Comparison of ENCODE assay signal across 7 cellular contexts in the genomic region with DNA sequence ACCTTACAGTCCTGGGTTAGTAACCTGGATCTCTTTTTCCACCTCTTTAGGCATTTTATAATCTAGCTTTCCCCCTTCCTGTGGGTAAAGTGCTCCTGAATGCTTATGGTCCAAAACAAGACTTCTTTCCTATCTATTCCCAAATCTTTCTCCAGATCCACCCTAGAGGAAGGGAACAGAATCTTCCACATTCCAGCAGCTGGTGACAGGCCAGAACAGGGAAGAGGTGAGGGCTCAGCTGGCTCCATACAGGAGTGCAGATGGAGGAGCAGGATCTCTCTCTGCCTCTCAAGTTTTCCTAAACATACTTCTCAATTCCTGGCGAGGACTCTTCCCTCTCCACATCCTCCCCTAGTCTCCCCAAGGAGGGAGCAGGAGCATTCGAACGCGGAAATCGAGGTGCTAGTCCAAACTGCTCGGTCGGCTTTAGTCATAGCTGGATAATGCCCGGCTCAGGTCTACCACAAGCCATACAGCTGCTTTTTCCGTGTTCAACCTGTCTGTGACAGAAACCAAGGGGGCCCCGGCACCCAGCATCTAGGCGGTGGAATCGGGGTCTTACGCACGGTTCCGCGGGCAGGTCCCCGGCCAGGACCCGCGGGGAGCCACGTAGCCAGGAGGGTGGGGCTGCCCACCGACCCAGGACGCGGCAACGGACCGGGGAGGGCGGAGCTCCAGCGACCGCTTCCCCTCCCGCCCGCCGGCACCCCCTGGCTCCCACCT. TPM values are rescaled to one million over a fixed set of nuclear protein-coding genes. Genes with fewer than 3 reads are reported as not detected.
DNase-seq lines count a peak whose midpoint lies in the region; ATAC-seq and TF ChIP-seq lines count a peak whose summit lies in the region.

No MANE protein-coding gene starts in this region.

- H3K9me3 ChIP-seq in MM.1S (replicated peaks; ENCODE audit: insufficient read depth, low read length) (no peaks in the 10 kb centered on the region), mucosa of rectum (ENCODE audit: control insufficient read depth in 2 of 2, low read length in 2 of 2) (no peaks in the 10 kb centered on the region)

- H2AFZ ChIP-seq in GM23338 (peak overlapping the region; percentile 91; the same call in 1 of the 2 replicates), MM.1S (ENCODE audit: low read length) (peak overlapping the region; percentile 81)

- H3K4me2 ChIP-seq in GM23338 (peak overlapping the region; percentile 90), MM.1S (ENCODE audit: low read depth, low read length) (peak overlapping the region; percentile 98)

- H4K20me1 ChIP-seq in GM23338 (replicated peaks; ENCODE audit: insufficient read depth) = peaks cover 17% of the 10 kb centered on the region
- H4K20me1 ChIP-seq in MM.1S (ENCODE audit: insufficient read depth, low read length) = no peaks in the 10 kb centered on the region

- H3K4me1 ChIP-seq in GM23338 (ENCODE audit: insufficient read depth) (peaks cover 24% of the 10 kb centered on the region), MM.1S (ENCODE audit: low read length) (peaks cover 4% of the 10 kb centered on the region; the same call in 1 of the 2 replicates), mucosa of rectum (ENCODE audit: control insufficient read depth in 2 of 2, insufficient read depth in 2 of 2, low read length in 2 of 2) (peaks cover 46 to 56% of the 10 kb centered on the region in 2 donors)

- H3K36me3 Mint-ChIP-seq in GM23338 (ENCODE audit: low read depth) = peaks cover 6% of the 10 kb centered on the region
- peaks cover 1% of the 10 kb centered on the region for H3K36me3 Mint-ChIP-seq in chondrocyte (ENCODE audit: low read depth)

- H3K9ac ChIP-seq in MM.1S (ENCODE audit: low read length) (peak overlapping the region; percentile 97), mucosa of rectum (ENCODE audit: low read depth in 1 of 2, low read length in 2 of 2) (peak overlapping the region; percentile 94)

- H3K9me2 ChIP-seq in GM23338 (ENCODE audit: insufficient read depth) (no peaks in the 10 kb centered on the region), MM.1S (replicated peaks; ENCODE audit: insufficient read depth, low read length) (no peaks in the 10 kb centered on the region)

- peaks cover 36% of the 10 kb centered on the region for H3K79me2 ChIP-seq in GM23338 (replicated peaks; ENCODE audit: insufficient read depth)
- peaks cover 61% of the 10 kb centered on the region for H3K79me2 ChIP-seq in MM.1S (ENCODE audit: low read length)

- ATAC-seq in GM18508 (IDR thresholded peaks at IDR 0.05; ENCODE audit: insufficient read depth, unreplicated experiment) (peak; percentile 8), GM23338 (peak; percentile 4)

- H3K4me3 ChIP-seq in GM23338 = peak overlapping the region; percentile 97
- peak overlapping the region; percentile 99 for H3K4me3 ChIP-seq in MM.1S (ENCODE audit: low read length)
- H3K4me3 ChIP-seq in mucosa of rectum (ENCODE audit: low read length in 2 of 2) = peak overlapping the region; percentile 76 to 85

- TF ChIP-seq CTCF in GM23338 (conservative IDR thresholded peaks at IDR 0.05; ENCODE audit: low read depth in 2 of 2) (0 out of 4 replicates have a peak, but pooled peaks of 1 of the 2 experiments have one; percentile 10), MM.1S (IDR thresholded peaks at IDR 0.05; ENCODE audit: low read length) (no peak), chondrocyte (IDR thresholded peaks at IDR 0.05) (no peak)

- H3K27me3 ChIP-seq in GM23338 (ENCODE audit: insufficient read depth) (peaks cover 36% of the 10 kb centered on the region), MM.1S (replicated peaks; ENCODE audit: insufficient read depth, low read length) (peaks cover 10% of the 10 kb centered on the region; the same call in 1 of the 2 replicates), mucosa of rectum (ENCODE audit: control insufficient read depth in 2 of 2, insufficient read depth in 2 of 2, low read length in 2 of 2) (no peaks in the 10 kb centered on the region)

- DNase-seq in GM23338 (ENCODE audit: low spot score) (peak; percentile 41), MM.1S (no peak), chondrocyte (ENCODE audit: low spot score) (no peak), NCI-H1436 (lab: John Stamatoyannopoulos, UW) (no peak), cerebellar cortex (ENCODE audit: low spot score) (no peak)

- H3K4me3 Mint-ChIP-seq in GM23338 (peak overlapping the region; percentile 90), chondrocyte (ENCODE audit: unreplicated experiment) (peak overlapping the region; percentile 98)

- H3K9me3 Mint-ChIP-seq in GM23338 = peaks cover 3% of the 10 kb centered on the region; the same call in 1 of the 3 replicates
- H3K9me3 Mint-ChIP-seq in chondrocyte (ENCODE audit: low read depth) = no peaks in the 10 kb centered on the region

- H3K4me1 Mint-ChIP-seq in GM23338 = peaks cover 34% of the 10 kb centered on the region
- H3K4me1 Mint-ChIP-seq in chondrocyte (ENCODE audit: low read depth) = peaks cover 55% of the 10 kb centered on the region

- H3K27me3 Mint-ChIP-seq in GM23338 (ENCODE audit: insufficient read depth, low read depth, poor library complexity) (peaks cover 44% of the 10 kb centered on the region), chondrocyte (ENCODE audit: low read depth) (no peaks in the 10 kb centered on the region)

- H3K27ac ChIP-seq in GM23338 (ENCODE audit: low read depth) (peak overlapping the region; percentile 87), MM.1S (ENCODE audit: low read length) (peak overlapping the region; percentile 86), mucosa of rectum (ENCODE audit: low read depth in 2 of 2, low read length in 2 of 2) (peak overlapping the region; percentile 96 to 99)

- peaks cover 37% of the 10 kb centered on the region for H3F3A ChIP-seq in GM23338 (replicated peaks; ENCODE audit: low read depth)
- H3F3A ChIP-seq in MM.1S (ENCODE audit: insufficient read depth, low read length) = peaks cover 17% of the 10 kb centered on the region

- H3K27ac Mint-ChIP-seq in GM23338 (peak overlapping the region; percentile 65), chondrocyte (ENCODE audit: unreplicated experiment) (peak overlapping the region; percentile 98)

- H3K36me3 ChIP-seq in GM23338 (ENCODE audit: insufficient read depth) = 0 out of 2 replicates have a peak, but pooled peaks cover 4% of the 10 kb centered on the region
- peaks cover 4% of the 10 kb centered on the region; the same call in 1 of the 2 replicates for H3K36me3 ChIP-seq in MM.1S (replicated peaks; ENCODE audit: insufficient read depth, low read length)
- H3K36me3 ChIP-seq in mucosa of rectum (ENCODE audit: control insufficient read depth in 2 of 2, insufficient read depth in 2 of 2, low read length in 2 of 2) = peaks cover 2 to 8% of the 10 kb centered on the region in 2 donors

TF ChIP-seq in GM23338, 12 proteins besides CTCF, POLR2A, EP300 and RAD21 (continues in another document):
- TF ChIP-seq STAT1 (IDR thresholded peaks at IDR 0.05; ENCODE audit: unreplicated experiment) = no peak

RNA-seq across cellular contexts. Expression of gene RASSF1, which starts 4.0 kb away (rescaled TPM):
- total RNA-seq in GM23338 (2014; rRNA removed; shearing (Covaris generic)) = 12.8 and 15.7 TPM in 2 replicates
- polyA plus RNA-seq in GM23338 (2016; fragmentation: Nextera tagmentation; extraction: Ambion mirVana) = 9.6 TPM in 2 replicates
- 17.3 to 22.4 TPM (median 21.8 TPM) in 3 replicates for total RNA-seq in chondrocyte

RNA-seq across cellular contexts. Expression of gene TUSC2, which starts 8.6 kb away (rescaled TPM):
- 32.2 and 41.6 TPM in 2 replicates for total RNA-seq in GM23338 (2014; rRNA removed; shearing (Covaris generic))
- polyA plus RNA-seq in GM23338 (2016; fragmentation: Nextera tagmentation; extraction: Ambion mirVana) = 71.0 and 81.5 TPM in 2 replicates
- 15.3 to 18.6 TPM (median 17.0 TPM) in 3 replicates for total RNA-seq in chondrocyte

RNA-seq across cellular contexts. Expression of gene ZMYND10, which starts 8.9 kb away (rescaled TPM):
- total RNA-seq in GM23338 (2014; rRNA removed; shearing (Covaris generic)) = 0.31 TPM in 2 replicates
- 0.24 and 0.29 TPM in 2 replicates for polyA plus RNA-seq in GM23338 (2016; fragmentation: Nextera tagmentation; extraction: Ambion mirVana)
- 0.41 to 2.0 TPM (median 1.1 TPM) in 3 replicates for total RNA-seq in chondrocyte

RNA-seq across cellular contexts. Expression of gene NPRL2, which starts 14.0 kb away (rescaled TPM):
- 22.3 and 35.6 TPM in 2 replicates for total RNA-seq in GM23338 (2014; rRNA removed; shearing (Covaris generic))
- polyA plus RNA-seq in GM23338 (2016; fragmentation: Nextera tagmentation; extraction: Ambion mirVana) = 27.7 and 31.7 TPM in 2 replicates
- total RNA-seq in chondrocyte = 19.8 to 26.9 TPM (median 21.7 TPM) in 3 replicates

RNA-seq across cellular contexts. Expression of gene CYB561D2, which starts 14.0 kb away (rescaled TPM):
- total RNA-seq in GM23338 (2014; rRNA removed; shearing (Covaris generic)) = 11.5 and 18.2 TPM in 2 replicates
- polyA plus RNA-seq in GM23338 (2016; fragmentation: Nextera tagmentation; extraction: Ambion mirVana) = 10.0 and 10.1 TPM in 2 replicates
- total RNA-seq in chondrocyte = 18.2 to 29.4 TPM (median 19.5 TPM) in 3 replicates
